In genomic region chr16:24993722-24994686, GRCh38 we compare ENCODE assay signal across 9 cellular contexts. TPM values are rescaled to one million over a fixed set of nuclear protein-coding genes. Genes with fewer than 3 reads are reported as not detected.
DNase-seq lines count a peak whose midpoint lies in the region; ATAC-seq and TF ChIP-seq lines count a peak whose summit lies in the region.
"Had no signal": no experiment of that assay in that cellular context is flagged by ENCODE, and none has a peak within 500 bp of the region (broad histone marks: within the 10 kb centered on the region; RNA-seq: fewer than 3 reads in every experiment).

No MANE protein-coding gene starts in this region.

- DNase-seq in BJ (ENCODE audit: low read depth) (peak; percentile 84), PC-9 (peak; percentile 57 to 89), epidermal melanocyte (ENCODE audit: insufficient read length, low spot score) (peak; percentile 53), NCI-H2107 treated with DMSO at 0.1 percent for 48 hours (lab: John Stamatoyannopoulos, UW; ENCODE audit: unreplicated experiment) (no peak), DMS 273 (lab: John Stamatoyannopoulos, UW; ENCODE audit: unreplicated experiment) (no peak), NCI-H2081 (lab: John Stamatoyannopoulos, UW) (no peak)
- no peak for DNase-seq in naive thymus-derived CD8-positive, alpha-beta T cell
- DNase-seq: activated CD4-positive, alpha-beta T cell treated with anti-CD3 and anti-CD28 coated beads for 1 hour had no signal

- peaks cover 59% of the 10 kb centered on the region for H3K79me2 ChIP-seq in PC-9 (ENCODE audit: low read depth)

- ATAC-seq in naive thymus-derived CD8-positive, alpha-beta T cell, result no peak

- CTCF ChIA-PET in BJ (lab: Yijun Ruan, JAX) (interaction anchor here (0.7 to 1.6 kb wide), 3 partner anchors 10 to 231 kb away, joined by 3 to 5 read pairs (median 3); no protein-coding TSS in a partner anchor), PC-9 (lab: Charles Lee) (interaction anchor here (0.7 kb wide), 1 partner anchor 57 kb away, joined by 7 read pairs; no protein-coding TSS in a partner anchor)

- H3K27me3 ChIP-seq in BJ (ENCODE audit: control insufficient read depth, insufficient read depth, low read length), result no peaks in the 10 kb centered on the region
- H3K27me3 ChIP-seq in PC-9 (ENCODE audit: insufficient read depth, low read depth), result no peaks in the 10 kb centered on the region
- no peaks in the 10 kb centered on the region for H3K27me3 ChIP-seq in muscle layer of duodenum (ENCODE audit: low read depth, low read length)

- BruUV-seq in PC-9 (replicated peaks; lab: Mats Ljungman, UMichigan), result no TSS peak

- no peaks in the 10 kb centered on the region for H3K9me3 ChIP-seq in PC-9 (ENCODE audit: insufficient read depth, low read depth)
- H3K9me3 ChIP-seq in muscle layer of duodenum (ENCODE audit: control insufficient read depth in 1 of 2, low read length in 2 of 2), result no peaks in the 10 kb centered on the region

- intact Hi-C loops in PC-9 (cut with micrococcal nuclease; ENCODE audit: unreplicated experiment), result loop anchor here (1.0 kb wide), 1 partner anchor 18 kb away; no protein-coding TSS in a partner anchor

- TF ChIP-seq CTCF in BJ (IDR thresholded peaks at IDR 0.05; ENCODE audit: insufficient read depth, low read depth, low read length), result no peak
- TF ChIP-seq CTCF in PC-9 (conservative IDR thresholded peaks at IDR 0.05), result no peak

- H3K4me1 Mint-ChIP-seq in naive thymus-derived CD8-positive, alpha-beta T cell, result peaks cover 47 to 95% (median 85%) of the 10 kb centered on the region in 4 donors

- H3K27ac ChIP-seq in PC-9 (peak overlapping the region; percentile 55), muscle layer of duodenum (ENCODE audit: low read length) (peak overlapping the region; percentile 76)

- peaks cover 31% of the 10 kb centered on the region for H3F3A ChIP-seq in PC-9 (ENCODE audit: insufficient read depth, low read depth)

- H3K27ac Mint-ChIP-seq in naive thymus-derived CD8-positive, alpha-beta T cell, result peak overlapping the region in 3 of 10 donors; percentile 2 to 34 (median 4)

- no peaks in the 10 kb centered on the region for H3K27me3 Mint-ChIP-seq in naive thymus-derived CD8-positive, alpha-beta T cell

- peak overlapping the region; percentile 45 for H3K4me2 ChIP-seq in PC-9

- H3K36me3 Mint-ChIP-seq in naive thymus-derived CD8-positive, alpha-beta T cell, result peaks cover 0 to 4% (median 0%) of the 10 kb centered on the region in 3 donors

- no peaks in the 10 kb centered on the region for H3K9me2 ChIP-seq in PC-9 (ENCODE audit: insufficient read depth)

- H3K4me3 ChIP-seq in BJ (ENCODE audit: low read depth, low read length) (no peak overlapping the region), PC-9 (no peak overlapping the region), muscle layer of duodenum (ENCODE audit: low read depth in 1 of 2, low read length in 2 of 2) (no peak overlapping the region)

- H3K36me3 ChIP-seq in BJ (ENCODE audit: control insufficient read depth, insufficient read depth, low read length), result no peaks in the 10 kb centered on the region
- H3K36me3 ChIP-seq in PC-9 (ENCODE audit: low read depth), result no peaks in the 10 kb centered on the region
- H3K36me3 ChIP-seq in muscle layer of duodenum (ENCODE audit: control insufficient read depth in 1 of 2, insufficient read depth in 2 of 2, low read length in 2 of 2), result no peaks in the 10 kb centered on the region

- H3K4me1 ChIP-seq in PC-9 (replicated peaks; ENCODE audit: insufficient read depth), result peaks cover 32% of the 10 kb centered on the region
- H3K4me1 ChIP-seq in muscle layer of duodenum (ENCODE audit: control insufficient read depth in 1 of 2, insufficient read depth in 2 of 2, low read length in 2 of 2), result peaks cover 28 to 31% of the 10 kb centered on the region in 2 donors

- H2AFZ ChIP-seq in PC-9, result no peak overlapping the region

- no peaks in the 10 kb centered on the region for H3K9me3 Mint-ChIP-seq in naive thymus-derived CD8-positive, alpha-beta T cell

- H3K4me3 Mint-ChIP-seq in naive thymus-derived CD8-positive, alpha-beta T cell, result no peak overlapping the region

- POLR2A ChIA-PET in BJ (lab: Charles Lee) (interaction anchor here (0.6 kb wide), 1 partner anchor 19 kb away, joined by 3 read pairs; no protein-coding TSS in a partner anchor), PC-9 (lab: Charles Lee; ENCODE audit: unreplicated experiment) (interaction anchor here (0.7 kb wide), 1 partner anchor 17 kb away, joined by 5 read pairs; no protein-coding TSS in a partner anchor)
- POLR2A ChIA-PET in naive thymus-derived CD8-positive, alpha-beta T cell (lab: Charles Lee), result no interaction called here

- H4K20me1 ChIP-seq in PC-9 (ENCODE audit: insufficient read depth), result peaks cover 3% of the 10 kb centered on the region; the same call in 1 of the 2 replicates

RNA-seq across cellular contexts. Expression of gene ARHGAP17, which starts 21.2 kb away (rescaled TPM):
- 28.2 and 30.2 TPM in 2 replicates for polyA plus RNA-seq in BJ (2011; rRNA removed)
- polyA minus RNA-seq in BJ (2011; rRNA and poly(A)+ RNA removed), result 38.1 and 62.7 TPM in 2 replicates
- total RNA-seq in PC-9 (2021), result 69.6 and 74.6 TPM in 2 replicates
- 10 to 100 TPM; 69.1 to 69.5 TPM for total RNA-seq in naive thymus-derived CD8-positive, alpha-beta T cell
- polyA plus RNA-seq in naive thymus-derived CD8-positive, alpha-beta T cell, result 10 to 100 TPM; 18.2 to 38.6 (median 20.5) TPM

Comparison
In these comparisons a context has a peak if more than half of its experiments do, and no peak if none do; other contexts are left out.
1. DNase-seq: peak in BJ (single experiment), PC-9 (2 of 2) and epidermal melanocyte (single experiment); none in naive thymus-derived CD8-positive, alpha-beta T cell (0 of 10), NCI-H2107 treated with DMSO at 0.1 percent for 48 hours (single experiment), DMS 273 (single experiment) and NCI-H2081 (0 of 2).